2 cellular contexts compared by ENCODE assay signal in the genomic region with DNA sequence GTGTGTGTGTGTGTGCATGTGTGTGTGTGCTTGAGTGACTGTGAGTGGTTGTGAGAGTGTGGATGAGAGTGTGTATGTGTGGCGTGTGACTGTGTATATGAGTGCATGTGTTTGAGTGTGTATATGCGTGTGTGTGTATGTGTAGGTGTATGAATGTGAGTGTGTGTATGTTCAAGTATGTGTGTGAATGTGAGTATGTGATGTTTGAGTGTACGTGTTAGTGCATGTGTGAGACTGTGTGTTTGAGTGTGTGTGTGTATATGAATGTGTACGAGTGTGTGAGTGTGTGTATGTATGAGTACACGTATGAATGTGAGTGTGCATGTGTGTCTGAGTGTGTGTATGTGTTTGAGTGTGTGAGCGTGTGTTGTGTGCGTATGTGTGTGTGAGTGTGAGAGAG.
TF ChIP-seq lines count a peak whose summit lies in the region.

No MANE protein-coding gene starts in this region.

TF ChIP-seq in HepG2, 621 proteins besides CTCF, POLR2A, EP300 and RAD21 (continues in another document):
- no peak for TF ChIP-seq AKAP8 (CRISPR knock-in tag; IDR thresholded peaks at IDR 0.05)
- TF ChIP-seq BORCS8-MEF2B (CRISPR knock-in tag; IDR thresholded peaks at IDR 0.05), result no peak
- TF ChIP-seq NR2C2 (CRISPR knock-in tag; IDR thresholded peaks at IDR 0.05; ENCODE audit: borderline replicate concordance), result no peak
- TF ChIP-seq ZNF777 (CRISPR knock-in tag; IDR thresholded peaks at IDR 0.05), result no peak
- TF ChIP-seq CHD2 (IDR thresholded peaks at IDR 0.05; ENCODE audit: low read depth, low read length), result no peak
- TF ChIP-seq, protein P1, sequence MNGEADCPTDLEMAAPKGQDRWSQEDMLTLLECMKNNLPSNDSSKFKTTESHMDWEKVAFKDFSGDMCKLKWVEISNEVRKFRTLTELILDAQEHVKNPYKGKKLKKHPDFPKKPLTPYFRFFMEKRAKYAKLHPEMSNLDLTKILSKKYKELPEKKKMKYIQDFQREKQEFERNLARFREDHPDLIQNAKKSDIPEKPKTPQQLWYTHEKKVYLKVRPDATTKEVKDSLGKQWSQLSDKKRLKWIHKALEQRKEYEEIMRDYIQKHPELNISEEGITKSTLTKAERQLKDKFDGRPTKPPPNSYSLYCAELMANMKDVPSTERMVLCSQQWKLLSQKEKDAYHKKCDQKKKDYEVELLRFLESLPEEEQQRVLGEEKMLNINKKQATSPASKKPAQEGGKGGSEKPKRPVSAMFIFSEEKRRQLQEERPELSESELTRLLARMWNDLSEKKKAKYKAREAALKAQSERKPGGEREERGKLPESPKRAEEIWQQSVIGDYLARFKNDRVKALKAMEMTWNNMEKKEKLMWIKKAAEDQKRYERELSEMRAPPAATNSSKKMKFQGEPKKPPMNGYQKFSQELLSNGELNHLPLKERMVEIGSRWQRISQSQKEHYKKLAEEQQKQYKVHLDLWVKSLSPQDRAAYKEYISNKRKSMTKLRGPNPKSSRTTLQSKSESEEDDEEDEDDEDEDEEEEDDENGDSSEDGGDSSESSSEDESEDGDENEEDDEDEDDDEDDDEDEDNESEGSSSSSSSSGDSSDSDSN (CRISPR knock-in tag; IDR thresholded peaks at IDR 0.05), result no peak
- no peak for TF ChIP-seq ZNF17 (CRISPR knock-in tag; IDR thresholded peaks at IDR 0.05)
- no peak for TF ChIP-seq ZNF44 (CRISPR knock-in tag; IDR thresholded peaks at IDR 0.05)
- no peak for TF ChIP-seq ZNF703 (CRISPR knock-in tag; IDR thresholded peaks at IDR 0.05; ENCODE audit: borderline replicate concordance)
- TF ChIP-seq ZNF207 (IDR thresholded peaks at IDR 0.05; ENCODE audit: borderline replicate concordance), result 0 out of 2 replicates have a peak, but pooled peaks have one; percentile 39
- TF ChIP-seq, protein P2, sequence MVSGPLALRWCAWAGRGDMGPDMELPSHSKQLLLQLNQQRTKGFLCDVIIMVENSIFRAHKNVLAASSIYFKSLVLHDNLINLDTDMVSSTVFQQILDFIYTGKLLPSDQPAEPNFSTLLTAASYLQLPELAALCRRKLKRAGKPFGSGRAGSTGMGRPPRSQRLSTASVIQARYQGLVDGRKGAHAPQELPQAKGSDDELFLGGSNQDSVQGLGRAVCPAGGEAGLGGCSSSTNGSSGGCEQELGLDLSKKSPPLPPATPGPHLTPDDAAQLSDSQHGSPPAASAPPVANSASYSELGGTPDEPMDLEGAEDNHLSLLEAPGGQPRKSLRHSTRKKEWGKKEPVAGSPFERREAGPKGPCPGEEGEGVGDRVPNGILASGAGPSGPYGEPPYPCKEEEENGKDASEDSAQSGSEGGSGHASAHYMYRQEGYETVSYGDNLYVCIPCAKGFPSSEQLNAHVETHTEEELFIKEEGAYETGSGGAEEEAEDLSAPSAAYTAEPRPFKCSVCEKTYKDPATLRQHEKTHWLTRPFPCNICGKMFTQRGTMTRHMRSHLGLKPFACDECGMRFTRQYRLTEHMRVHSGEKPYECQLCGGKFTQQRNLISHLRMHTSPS (CRISPR knock-in tag; IDR thresholded peaks at IDR 0.05; ENCODE audit: low read depth), result no peak
- TF ChIP-seq TAF15 (IDR thresholded peaks at IDR 0.05; ENCODE audit: low read depth, low read length, poor library complexity, severe bottlenecking), result no peak
- TF ChIP-seq AGO2 (optimal IDR thresholded peaks at IDR 0.05; ENCODE audit: low read depth, low read length), result no peak
- TF ChIP-seq PITX1 (CRISPR knock-in tag; IDR thresholded peaks at IDR 0.05), result no peak
- TF ChIP-seq WIZ (CRISPR knock-in tag; IDR thresholded peaks at IDR 0.05), result no peak
- TF ChIP-seq ZNF558 (CRISPR knock-in tag; IDR thresholded peaks at IDR 0.05; ENCODE audit: borderline replicate concordance), result no peak
- no peak for TF ChIP-seq REPIN1 (CRISPR knock-in tag; IDR thresholded peaks at IDR 0.05; ENCODE audit: borderline replicate concordance, low read depth)
- no peak for TF ChIP-seq THAP11 (CRISPR knock-in tag; IDR thresholded peaks at IDR 0.05)
- TF ChIP-seq, protein P3, sequence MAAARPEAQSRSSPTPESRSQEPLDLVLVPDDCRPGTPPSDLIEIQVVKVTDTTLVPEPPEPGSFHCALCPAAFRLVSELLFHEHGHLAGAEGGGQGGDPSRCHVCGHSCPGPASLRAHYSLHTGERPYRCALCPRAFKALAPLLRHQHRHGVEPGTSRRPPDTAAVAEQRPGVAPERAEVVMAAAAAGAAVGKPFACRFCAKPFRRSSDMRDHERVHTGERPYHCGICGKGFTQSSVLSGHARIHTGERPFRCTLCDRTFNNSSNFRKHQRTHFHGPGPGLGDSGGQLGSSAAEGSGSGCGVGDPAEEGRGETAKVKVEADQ (CRISPR knock-in tag; IDR thresholded peaks at IDR 0.05; ENCODE audit: borderline replicate concordance), result no peak
- TF ChIP-seq, protein P4, sequence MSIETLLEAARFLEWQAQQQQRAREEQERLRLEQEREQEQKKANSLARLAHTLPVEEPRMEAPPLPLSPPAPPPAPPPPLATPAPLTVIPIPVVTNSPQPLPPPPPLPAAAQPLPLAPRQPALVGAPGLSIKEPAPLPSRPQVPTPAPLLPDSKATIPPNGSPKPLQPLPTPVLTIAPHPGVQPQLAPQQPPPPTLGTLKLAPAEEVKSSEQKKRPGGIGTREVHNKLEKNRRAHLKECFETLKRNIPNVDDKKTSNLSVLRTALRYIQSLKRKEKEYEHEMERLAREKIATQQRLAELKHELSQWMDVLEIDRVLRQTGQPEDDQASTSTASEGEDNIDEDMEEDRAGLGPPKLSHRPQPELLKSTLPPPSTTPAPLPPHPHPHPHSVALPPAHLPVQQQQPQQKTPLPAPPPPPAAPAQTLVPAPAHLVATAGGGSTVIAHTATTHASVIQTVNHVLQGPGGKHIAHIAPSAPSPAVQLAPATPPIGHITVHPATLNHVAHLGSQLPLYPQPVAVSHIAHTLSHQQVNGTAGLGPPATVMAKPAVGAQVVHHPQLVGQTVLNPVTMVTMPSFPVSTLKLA (IDR thresholded peaks at IDR 0.05), result 0 out of 2 replicates have a peak, but pooled peaks have one; percentile 18
- TF ChIP-seq ZNF749 (CRISPR knock-in tag; IDR thresholded peaks at IDR 0.05; ENCODE audit: borderline replicate concordance), result no peak
- no peak for TF ChIP-seq ZNF549 (CRISPR knock-in tag; IDR thresholded peaks at IDR 0.05)
- TF ChIP-seq FOXK2 (IDR thresholded peaks at IDR 0.05), result 0 out of 2 replicates have a peak, but pooled peaks have one; percentile 10
- no peak for TF ChIP-seq TCF7L2 (IDR thresholded peaks at IDR 0.05; ENCODE audit: low read depth, low read length)
- TF ChIP-seq ZNF431 (CRISPR knock-in tag; IDR thresholded peaks at IDR 0.05; ENCODE audit: borderline replicate concordance, low read depth), result no peak
- TF ChIP-seq, protein P5, sequence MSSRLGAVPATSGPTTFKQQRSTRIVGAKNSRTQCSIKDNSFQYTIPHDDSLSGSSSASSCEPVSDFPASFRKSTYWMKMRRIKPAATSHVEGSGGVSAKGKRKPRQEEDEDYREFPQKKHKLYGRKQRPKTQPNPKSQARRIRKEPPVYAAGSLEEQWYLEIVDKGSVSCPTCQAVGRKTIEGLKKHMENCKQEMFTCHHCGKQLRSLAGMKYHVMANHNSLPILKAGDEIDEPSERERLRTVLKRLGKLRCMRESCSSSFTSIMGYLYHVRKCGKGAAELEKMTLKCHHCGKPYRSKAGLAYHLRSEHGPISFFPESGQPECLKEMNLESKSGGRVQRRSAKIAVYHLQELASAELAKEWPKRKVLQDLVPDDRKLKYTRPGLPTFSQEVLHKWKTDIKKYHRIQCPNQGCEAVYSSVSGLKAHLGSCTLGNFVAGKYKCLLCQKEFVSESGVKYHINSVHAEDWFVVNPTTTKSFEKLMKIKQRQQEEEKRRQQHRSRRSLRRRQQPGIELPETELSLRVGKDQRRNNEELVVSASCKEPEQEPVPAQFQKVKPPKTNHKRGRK (CRISPR knock-in tag; IDR thresholded peaks at IDR 0.05), result no peak

TF ChIP-seq in IMR-90, 13 proteins besides CTCF, POLR2A, EP300 and RAD21:
- no peak for TF ChIP-seq MAFK (IDR thresholded peaks at IDR 0.05; ENCODE audit: low read depth, low read length)
- no peak for TF ChIP-seq MXI1 (IDR thresholded peaks at IDR 0.05; ENCODE audit: borderline replicate concordance, low read depth, low read length)
- TF ChIP-seq NFE2L2 (IDR thresholded peaks at IDR 0.05; ENCODE audit: low read depth, low read length), result no peak
- TF ChIP-seq, protein P6, sequence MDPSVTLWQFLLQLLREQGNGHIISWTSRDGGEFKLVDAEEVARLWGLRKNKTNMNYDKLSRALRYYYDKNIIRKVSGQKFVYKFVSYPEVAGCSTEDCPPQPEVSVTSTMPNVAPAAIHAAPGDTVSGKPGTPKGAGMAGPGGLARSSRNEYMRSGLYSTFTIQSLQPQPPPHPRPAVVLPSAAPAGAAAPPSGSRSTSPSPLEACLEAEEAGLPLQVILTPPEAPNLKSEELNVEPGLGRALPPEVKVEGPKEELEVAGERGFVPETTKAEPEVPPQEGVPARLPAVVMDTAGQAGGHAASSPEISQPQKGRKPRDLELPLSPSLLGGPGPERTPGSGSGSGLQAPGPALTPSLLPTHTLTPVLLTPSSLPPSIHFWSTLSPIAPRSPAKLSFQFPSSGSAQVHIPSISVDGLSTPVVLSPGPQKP (IDR thresholded peaks at IDR 0.05; ENCODE audit: borderline replicate concordance, low read depth, low read length), result no peak
- no peak for TF ChIP-seq RCOR1 (IDR thresholded peaks at IDR 0.05; ENCODE audit: insufficient replicate concordance, low read length)
- TF ChIP-seq CEBPB (IDR thresholded peaks at IDR 0.05; ENCODE audit: low read depth, low read length), result no peak
- TF ChIP-seq RFX5 (IDR thresholded peaks at IDR 0.05; ENCODE audit: low read depth, low read length), result no peak
- TF ChIP-seq BHLHE40 (IDR thresholded peaks at IDR 0.05; ENCODE audit: low read depth, low read length), result no peak
- TF ChIP-seq MAZ (IDR thresholded peaks at IDR 0.05; ENCODE audit: borderline replicate concordance, low read depth, low read length), result no peak
- TF ChIP-seq CHD1 (IDR thresholded peaks at IDR 0.05; ENCODE audit: low read depth, low read length), result no peak
- TF ChIP-seq SMC3 (IDR thresholded peaks at IDR 0.05; ENCODE audit: low read depth, low read length), result no peak
- no peak for TF ChIP-seq FOS (IDR thresholded peaks at IDR 0.05; ENCODE audit: low read depth, low read length)
TF ChIP-seq in IMR-90: peak in this region for 0.
